Comparison of ENCODE assay signal across 13 cellular contexts in the genomic region with DNA sequence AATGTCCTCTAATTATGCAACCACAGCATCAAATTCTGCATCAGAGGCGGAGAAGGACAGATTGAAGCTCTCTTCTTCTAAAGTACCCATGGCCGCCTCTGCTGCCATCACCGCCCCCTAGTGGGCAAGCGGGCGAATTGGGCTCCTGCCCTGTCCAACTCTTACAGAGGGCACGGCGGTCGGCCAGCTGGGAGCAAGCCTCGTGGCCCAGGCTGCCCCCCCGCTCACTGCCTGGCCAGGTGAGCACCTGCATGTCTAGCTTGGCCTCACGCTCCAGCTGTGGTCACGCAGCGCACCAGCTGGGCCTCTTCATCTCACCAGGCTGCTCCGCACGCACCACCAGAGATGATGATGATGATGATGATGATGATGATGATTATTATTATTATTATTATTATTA.
DNase-seq lines count a peak whose midpoint lies in the region; ATAC-seq, FAIRE-seq and TF ChIP-seq lines count a peak whose summit lies in the region.
"Had no signal": no experiment of that assay in that cellular context is flagged by ENCODE, and none has a peak within 500 bp of the region (broad histone marks: within the 10 kb centered on the region; RNA-seq: fewer than 3 reads in every experiment).

No MANE protein-coding gene starts in this region.

- intact Hi-C loops in transverse colon (cut with DNase I; ENCODE audit: low total_unique reads) = no loop called here

- no peak overlapping the region for H3K27ac ChIP-seq in 22Rv1
- H3K27ac ChIP-seq in transverse colon = no peak overlapping the region
- H3K27ac ChIP-seq: sigmoid colon had no signal

- no peaks in the 10 kb centered on the region for H3K4me1 ChIP-seq in transverse colon
- H3K4me1 ChIP-seq: sigmoid colon had no signal

- DNase-seq in D721Med (ENCODE audit: insufficient read length, low spot score) (no peak), KBM-7 (peak; percentile 42), WTC11 (ENCODE audit: low spot score) (peak; percentile 48), SHP77 treated with DMSO at 0.1 percent for 48 hours (lab: John Stamatoyannopoulos, UW) (no peak), cortex of kidney (lab: John Stamatoyannopoulos, UW) (no peak), transverse colon (no peak), kidney glomerular epithelial cell (lab: John Stamatoyannopoulos, UW) (no peak)
- DNase-seq: NCI-H2171, sigmoid colon had no signal

- no peak overlapping the region for H3K4me3 Mint-ChIP-seq in WTC11
- H3K4me3 Mint-ChIP-seq: memory B cell; stimulated activated memory B cell treated with anti-CD40 and anti-IgM and Interleukin-4, amounts not matched to agents 10 μg/mL and 1 μg/mL and 100 μg/mL, for 72 hours had no signal

- H3K27me3 Mint-ChIP-seq in WTC11 (ENCODE audit: low read depth) = peaks cover 5% of the 10 kb centered on the region; the same call in 1 of the 2 replicates
- H3K27me3 Mint-ChIP-seq: memory B cell; stimulated activated memory B cell treated with anti-CD40 and anti-IgM and Interleukin-4, amounts not matched to agents 10 μg/mL and 1 μg/mL and 100 μg/mL, for 72 hours had no signal

- TF ChIP-seq EP300 in transverse colon (IDR thresholded peaks at IDR 0.05; ENCODE audit: low read depth) = no peak

- POLR2A ChIA-PET in WTC11 (lab: Charles Lee) = no interaction called here

- no peak overlapping the region for H3K27ac Mint-ChIP-seq in WTC11
- H3K27ac Mint-ChIP-seq: memory B cell; stimulated activated memory B cell treated with anti-CD40 and anti-IgM and Interleukin-4, amounts not matched to agents 10 μg/mL and 1 μg/mL and 100 μg/mL, for 72 hours had no signal

- ATAC-seq in WTC11 = peak; percentile 82
- ATAC-seq: stimulated activated memory B cell treated with anti-CD40 and anti-IgM and Interleukin-4, amounts not matched to agents 10 μg/mL and 1 μg/mL and 100 μg/mL, for 72 hours had no signal

- no peak overlapping the region for H3K4me3 ChIP-seq in transverse colon
- H3K4me3 ChIP-seq: sigmoid colon had no signal

- H3K9me3 Mint-ChIP-seq in WTC11 = peaks cover 35% of the 10 kb centered on the region

- H3K4me1 Mint-ChIP-seq in WTC11 = peaks cover 2% of the 10 kb centered on the region
- H3K4me1 Mint-ChIP-seq: memory B cell; stimulated activated memory B cell treated with anti-CD40 and anti-IgM and Interleukin-4, amounts not matched to agents 10 μg/mL and 1 μg/mL and 100 μg/mL, for 72 hours had no signal

- H3K36me3 ChIP-seq in transverse colon = no peaks in the 10 kb centered on the region
- H3K36me3 ChIP-seq: sigmoid colon had no signal

- TF ChIP-seq POLR2A in transverse colon (IDR thresholded peaks at IDR 0.05) = no peak

- no peaks in the 10 kb centered on the region for H3K27me3 ChIP-seq in transverse colon
- H3K27me3 ChIP-seq: sigmoid colon had no signal

- in situ Hi-C loops in KBM-7 (cut with MboI; ENCODE audit: low pct_unique_long_range_greater_than_20kb, low sequenced_read_pairs) (no loop called here), transverse colon (cut with MboI; ENCODE audit: low pct_ligation_motif_present in 1 of 4, low pct_unique_long_range_greater_than_20kb in 1 of 4, low sequenced_read_pairs in 3 of 4) (no loop called here)

- no peak for FAIRE-seq in D721Med (lab: Jason Lieb, UNC)
- FAIRE-seq: TTC549 had no signal

- peaks cover 14% of the 10 kb centered on the region for H3K36me3 Mint-ChIP-seq in WTC11
- H3K36me3 Mint-ChIP-seq: memory B cell; stimulated activated memory B cell treated with anti-CD40 and anti-IgM and Interleukin-4, amounts not matched to agents 10 μg/mL and 1 μg/mL and 100 μg/mL, for 72 hours had no signal

- H3K9me3 ChIP-seq in transverse colon = no peaks in the 10 kb centered on the region
- H3K9me3 ChIP-seq: sigmoid colon had no signal

- TF ChIP-seq CTCF in 22Rv1 (IDR thresholded peaks at IDR 0.05) (peak; percentile 75), D721Med (IDR thresholded peaks at IDR 0.05; ENCODE audit: insufficient read depth, missing control alignments) (peak; percentile 46), WTC11 (IDR thresholded peaks at IDR 0.05) (peak; percentile 55), transverse colon (IDR thresholded peaks at IDR 0.05) (peak in 1 of 5 experiments; percentile 34)

- CTCF ChIA-PET in WTC11 (lab: Charles Lee) = interaction anchor here (0.7 to 1.8 kb wide), 11 partner anchors 13 to 1002 kb away, joined by 3 to 6 read pairs (median 4); no protein-coding TSS in a partner anchor

- 47 to 88% methylated on average over 5 to 14 of the region's 15 CpGs for WGBS in transverse colon (ENCODE audit: low coverage in 1 of 2), 2 donors

TF ChIP-seq in WTC11, 78 proteins besides CTCF, POLR2A, EP300 and RAD21 (continues in another document):
- TF ChIP-seq USF1 (CRISPR knock-in tag; IDR thresholded peaks at IDR 0.05) (no peak), ATF6 (CRISPR knock-in tag; IDR thresholded peaks at IDR 0.05) (no peak), NFE2L1 (CRISPR knock-in tag; IDR thresholded peaks at IDR 0.05) (no peak), HMGA2 (CRISPR knock-in tag; IDR thresholded peaks at IDR 0.05) (no peak), RORB (CRISPR knock-in tag; IDR thresholded peaks at IDR 0.05) (no peak), AR (CRISPR knock-in tag; IDR thresholded peaks at IDR 0.05) (no peak), EMX1 (CRISPR knock-in tag; IDR thresholded peaks at IDR 0.05) (no peak)
- TF ChIP-seq, protein P1, sequence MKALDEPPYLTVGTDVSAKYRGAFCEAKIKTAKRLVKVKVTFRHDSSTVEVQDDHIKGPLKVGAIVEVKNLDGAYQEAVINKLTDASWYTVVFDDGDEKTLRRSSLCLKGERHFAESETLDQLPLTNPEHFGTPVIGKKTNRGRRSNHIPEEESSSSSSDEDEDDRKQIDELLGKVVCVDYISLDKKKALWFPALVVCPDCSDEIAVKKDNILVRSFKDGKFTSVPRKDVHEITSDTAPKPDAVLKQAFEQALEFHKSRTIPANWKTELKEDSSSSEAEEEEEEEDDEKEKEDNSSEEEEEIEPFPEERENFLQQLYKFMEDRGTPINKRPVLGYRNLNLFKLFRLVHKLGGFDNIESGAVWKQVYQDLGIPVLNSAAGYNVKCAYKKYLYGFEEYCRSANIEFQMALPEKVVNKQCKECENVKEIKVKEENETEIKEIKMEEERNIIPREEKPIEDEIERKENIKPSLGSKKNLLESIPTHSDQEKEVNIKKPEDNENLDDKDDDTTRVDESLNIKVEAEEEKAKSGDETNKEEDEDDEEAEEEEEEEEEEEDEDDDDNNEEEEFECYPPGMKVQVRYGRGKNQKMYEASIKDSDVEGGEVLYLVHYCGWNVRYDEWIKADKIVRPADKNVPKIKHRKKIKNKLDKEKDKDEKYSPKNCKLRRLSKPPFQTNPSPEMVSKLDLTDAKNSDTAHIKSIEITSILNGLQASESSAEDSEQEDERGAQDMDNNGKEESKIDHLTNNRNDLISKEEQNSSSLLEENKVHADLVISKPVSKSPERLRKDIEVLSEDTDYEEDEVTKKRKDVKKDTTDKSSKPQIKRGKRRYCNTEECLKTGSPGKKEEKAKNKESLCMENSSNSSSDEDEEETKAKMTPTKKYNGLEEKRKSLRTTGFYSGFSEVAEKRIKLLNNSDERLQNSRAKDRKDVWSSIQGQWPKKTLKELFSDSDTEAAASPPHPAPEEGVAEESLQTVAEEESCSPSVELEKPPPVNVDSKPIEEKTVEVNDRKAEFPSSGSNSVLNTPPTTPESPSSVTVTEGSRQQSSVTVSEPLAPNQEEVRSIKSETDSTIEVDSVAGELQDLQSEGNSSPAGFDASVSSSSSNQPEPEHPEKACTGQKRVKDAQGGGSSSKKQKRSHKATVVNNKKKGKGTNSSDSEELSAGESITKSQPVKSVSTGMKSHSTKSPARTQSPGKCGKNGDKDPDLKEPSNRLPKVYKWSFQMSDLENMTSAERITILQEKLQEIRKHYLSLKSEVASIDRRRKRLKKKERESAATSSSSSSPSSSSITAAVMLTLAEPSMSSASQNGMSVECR (CRISPR knock-in tag; IDR thresholded peaks at IDR 0.05; ENCODE audit: borderline replicate concordance) = no peak

Comparison
In these comparisons a context has a peak if more than half of its experiments do, and no peak if none do; other contexts are left out.
1. DNase-seq: peak in KBM-7 (single experiment) and WTC11 (single experiment); none in D721Med (single experiment), SHP77 treated with DMSO at 0.1 percent for 48 hours (single experiment), cortex of kidney (single experiment), transverse colon (single experiment) and kidney glomerular epithelial cell (single experiment).